Comparison of ENCODE assay signal across 18 cellular contexts in the genomic region with DNA sequence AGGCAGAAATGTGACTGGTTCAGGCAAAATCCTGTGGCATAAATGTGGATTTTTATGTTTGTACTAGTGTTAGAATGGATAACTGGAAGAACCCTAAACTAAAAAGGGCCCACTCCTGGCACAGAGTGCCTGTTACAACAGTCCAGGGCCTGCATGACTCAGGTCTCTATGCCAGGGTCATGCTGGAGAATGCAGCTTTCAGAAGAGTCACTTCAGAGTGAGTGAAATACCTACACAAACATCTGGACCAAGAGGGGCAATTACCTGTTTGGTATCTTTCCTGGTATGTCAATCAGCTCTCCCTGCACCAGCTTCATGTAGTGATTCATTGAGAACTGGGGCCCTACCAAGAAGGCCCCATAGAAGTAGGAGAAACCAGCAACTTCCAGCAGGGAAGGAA. TPM values are rescaled to one million over a fixed set of nuclear protein-coding genes. Genes with fewer than 3 reads are reported as not detected.
"Had no signal": no experiment of that assay in that cellular context is flagged by ENCODE, and none has a peak within 500 bp of the region (broad histone marks: within the 10 kb centered on the region; RNA-seq: fewer than 3 reads in every experiment).

No MANE protein-coding gene starts in this region.

- H3K4me3 ChIP-seq: colonic mucosa, gastroesophageal sphincter, vagina had no signal

- H3K4me1 ChIP-seq: colonic mucosa, gastroesophageal sphincter had no signal

- H3K9me3 ChIP-seq: colonic mucosa, gastroesophageal sphincter, vagina had no signal

- DNase-seq: activated CD4-positive, alpha-beta T cell treated with anti-CD3 and anti-CD28 coated beads, Interleukin-2, amount 50 U/mL, for 4 hours; activated CD4-positive, CD25-positive, alpha-beta regulatory T cell treated with anti-CD3 and anti-CD28 coated beads, Interleukin-2, amount 50 U/mL, for 72 hours; activated gamma-delta T cell; activated naive CD8-positive, alpha-beta T cell treated with anti-CD3 and anti-CD28 coated beads, Interleukin-2, amount 10 ng/mL, durations not matched to agents 7 days and 5 days; activated T-cell treated with anti-CD3 and anti-CD28 coated beads, Interleukin-2, amount 50 U/mL, for 48 hours; colonic mucosa; effector CD8-positive, alpha-beta T cell; kidney glomerular epithelial cell; occipital lobe; stimulated activated CD4-positive, alpha-beta T cell treated with anti-CD3 and anti-CD28 coated beads, Interleukin-4, amount 100 ng/mL, for 4 hours had no signal

- H3K27ac ChIP-seq: colonic mucosa, epithelial cell of prostate, gastroesophageal sphincter, vagina had no signal

- H3K27me3 ChIP-seq: colonic mucosa, gastroesophageal sphincter, vagina had no signal

- ATAC-seq: gastroesophageal sphincter; natural killer cell treated with Interleukin-12 subunit alpha and Interleukin-12 subunit beta and Interleukin-15 and Interleukin-18, amount 100 ng/mL, for 72 hours had no signal

RNA-seq across cellular contexts. Expression of gene RNU7-1, which starts 37.1 kb away (rescaled TPM):
- total RNA-seq: activated naive CD8-positive, alpha-beta T cell treated with anti-CD3 and anti-CD28 coated beads, Interleukin-2, amount 10 ng/mL, durations not matched to agents 7 days and 5 days; cardiac septum; colonic mucosa; gastroesophageal sphincter; mucosa of gallbladder; natural killer cell treated with Interleukin-12 subunit alpha and Interleukin-12 subunit beta and Interleukin-15 and Interleukin-18, amount 100 ng/mL, for 72 hours; occipital lobe; pulmonary artery endothelial cell; vagina had no signal
- polyA plus RNA-seq: thymus had no signal
